Comparison of ENCODE assay signal across 27 cellular contexts in genomic region chr19:50005428-50005827, GRCh38. TPM values are rescaled to one million over a fixed set of nuclear protein-coding genes. Genes with fewer than 3 reads are reported as not detected.
DNase-seq lines count a peak whose midpoint lies in the region; ATAC-seq and TF ChIP-seq lines count a peak whose summit lies in the region.
"Had no signal": no experiment of that assay in that cellular context is flagged by ENCODE, and none has a peak within 500 bp of the region (broad histone marks: within the 10 kb centered on the region; RNA-seq: fewer than 3 reads in every experiment).

No MANE protein-coding gene starts in this region.

- H3K4me1 Mint-ChIP-seq in natural killer cell treated with Interleukin-12 subunit alpha and Interleukin-12 subunit beta and Interleukin-15 and Interleukin-18, amount 100 ng/mL, for 72 hours (ENCODE audit: low read depth in 2 of 2): peaks cover 39 to 42% of the 10 kb centered on the region in 2 donors
- H3K4me1 Mint-ChIP-seq in natural killer cell: peaks cover 46 to 59% of the 10 kb centered on the region in 2 donors
- H3K4me1 Mint-ChIP-seq in effector memory CD8-positive, alpha-beta T cell (ENCODE audit: low read depth in 2 of 2): peaks cover 26% of the 10 kb centered on the region in 2 donors
- peaks cover 38% of the 10 kb centered on the region for H3K4me1 Mint-ChIP-seq in stimulated activated naive CD8-positive, alpha-beta T cell treated with anti-CD3 and anti-CD28 coated beads, Interleukin-15, amount 100 ng/mL, for 72 hours
- H3K4me1 Mint-ChIP-seq: neural progenitor cell had no signal

- no peaks in the 10 kb centered on the region for H3K36me3 Mint-ChIP-seq in natural killer cell treated with Interleukin-12 subunit alpha and Interleukin-12 subunit beta and Interleukin-15 and Interleukin-18, amount 100 ng/mL, for 72 hours
- H3K36me3 Mint-ChIP-seq in natural killer cell: no peaks in the 10 kb centered on the region
- H3K36me3 Mint-ChIP-seq in effector memory CD8-positive, alpha-beta T cell (ENCODE audit: insufficient read depth): peaks cover 58% of the 10 kb centered on the region

- intact Hi-C loops in natural killer cell (cut with micrococcal nuclease) (loop anchor here (2.0 kb wide), 1 partner anchor 19 kb away; the partner anchor contains the start of gene VRK3), PC-9 (cut with micrococcal nuclease; ENCODE audit: unreplicated experiment) (no loop called here)

- ATAC-seq in natural killer cell treated with Interleukin-12 subunit alpha and Interleukin-12 subunit beta and Interleukin-15 and Interleukin-18, amount 100 ng/mL, for 72 hours: peak in 1 of 2 donors; percentile 36
- ATAC-seq in natural killer cell (no peak), GM21390 (IDR thresholded peaks at IDR 0.05; ENCODE audit: unreplicated experiment) (no peak)
- peak; percentile 63 for ATAC-seq in effector memory CD8-positive, alpha-beta T cell (replicated peaks)
- peak; percentile 23 for ATAC-seq in stimulated activated naive CD8-positive, alpha-beta T cell treated with anti-CD3 and anti-CD28 coated beads, Interleukin-15, amount 100 ng/mL, for 72 hours
- ATAC-seq: HepG2, left colon had no signal

- H2AFZ ChIP-seq in PC-9: no peak overlapping the region
- H2AFZ ChIP-seq: neural progenitor cell, parathyroid adenoma had no signal

- POLR2A ChIA-PET in PC-9 (lab: Charles Lee; ENCODE audit: unreplicated experiment): interaction anchor here (0.6 kb wide), 1 partner anchor 18 kb away, joined by 13 read pairs; no protein-coding TSS in a partner anchor

- CTCF ChIA-PET in PC-9 (lab: Charles Lee): no interaction called here

- H3K79me2 ChIP-seq in PC-9 (ENCODE audit: low read depth): no peaks in the 10 kb centered on the region

- peaks cover 13% of the 10 kb centered on the region for H4K20me1 ChIP-seq in PC-9 (ENCODE audit: insufficient read depth)

- peaks cover 11% of the 10 kb centered on the region for H3F3A ChIP-seq in PC-9 (ENCODE audit: insufficient read depth, low read depth)

- H3K4me3 ChIP-seq in PC-9: no peak overlapping the region
- no peak overlapping the region for H3K4me3 ChIP-seq in H7 (ENCODE audit: insufficient read depth, low read depth, low read length)
- H3K4me3 ChIP-seq: cardiac muscle cell, neural progenitor cell, smooth muscle cell, upper lobe of left lung had no signal

- H3K4me3 Mint-ChIP-seq in natural killer cell treated with Interleukin-12 subunit alpha and Interleukin-12 subunit beta and Interleukin-15 and Interleukin-18, amount 100 ng/mL, for 72 hours: no peak overlapping the region
- H3K4me3 Mint-ChIP-seq in natural killer cell: no peak overlapping the region
- peak overlapping the region in 1 of 2 donors; percentile 37 for H3K4me3 Mint-ChIP-seq in effector memory CD8-positive, alpha-beta T cell
- H3K4me3 Mint-ChIP-seq in stimulated activated naive CD8-positive, alpha-beta T cell treated with anti-CD3 and anti-CD28 coated beads, Interleukin-15, amount 100 ng/mL, for 72 hours: no peak overlapping the region
- H3K4me3 Mint-ChIP-seq: activated naive CD8-positive, alpha-beta T cell; neural progenitor cell had no signal

- peaks cover 24% of the 10 kb centered on the region for H3K4me1 ChIP-seq in PC-9 (replicated peaks; ENCODE audit: insufficient read depth)
- H3K4me1 ChIP-seq: neural progenitor cell, parathyroid adenoma had no signal

- H3K27ac ChIP-seq in PC-9: peak overlapping the region; percentile 87
- H3K27ac ChIP-seq: cardiac muscle cell, neural progenitor cell, parathyroid adenoma, upper lobe of left lung had no signal

- no peak for DNase-seq in natural killer cell treated with Interleukin-12 subunit alpha and Interleukin-12 subunit beta and Interleukin-15 and Interleukin-18, amount 100 ng/mL, for 72 hours (ENCODE audit: low spot score)
- no peak for DNase-seq in natural killer cell
- no peak for DNase-seq in PC-9
- DNase-seq in effector memory CD8-positive, alpha-beta T cell: no peak
- DNase-seq in stimulated activated naive CD8-positive, alpha-beta T cell treated with anti-CD3 and anti-CD28 coated beads, Interleukin-15, amount 100 ng/mL, for 72 hours: no peak
- DNase-seq in H7: no peak
- DNase-seq: C1 segment of cervical spinal cord; COR-L47; Karpas-422; left colon; NCI-H1694; retina; Right ventricle myocardium superior; stimulated activated CD4-positive, alpha-beta T cell treated with anti-CD3 and anti-CD28 coated beads, Interleukin-1b, Interleukin-23, amount 100 ng/mL, for 48 hours; substantia nigra; upper lobe of left lung had no signal

- H3K9me2 ChIP-seq in PC-9 (ENCODE audit: insufficient read depth): no peaks in the 10 kb centered on the region

- H3K9me3 Mint-ChIP-seq in natural killer cell treated with Interleukin-12 subunit alpha and Interleukin-12 subunit beta and Interleukin-15 and Interleukin-18, amount 100 ng/mL, for 72 hours: no peaks in the 10 kb centered on the region
- H3K9me3 Mint-ChIP-seq in natural killer cell: no peaks in the 10 kb centered on the region
- no peaks in the 10 kb centered on the region for H3K9me3 Mint-ChIP-seq in effector memory CD8-positive, alpha-beta T cell
- no peaks in the 10 kb centered on the region for H3K9me3 Mint-ChIP-seq in stimulated activated naive CD8-positive, alpha-beta T cell treated with anti-CD3 and anti-CD28 coated beads, Interleukin-15, amount 100 ng/mL, for 72 hours
- H3K9me3 Mint-ChIP-seq: activated T-helper 2 cell treated with anti-CD3 and anti-CD28 coated beads, Interferon-gamma antibody, Interleukin-2, Interleukin-4, amounts not matched to agents 10 μg/mL and 5 μg/mL and 100 μg/mL, durations not matched to agents 14 hours and 24 hours and 36 hours; neural progenitor cell had no signal

- peak overlapping the region; percentile 70 to 83 for H3K27ac Mint-ChIP-seq in natural killer cell treated with Interleukin-12 subunit alpha and Interleukin-12 subunit beta and Interleukin-15 and Interleukin-18, amount 100 ng/mL, for 72 hours
- no peak overlapping the region for H3K27ac Mint-ChIP-seq in natural killer cell
- H3K27ac Mint-ChIP-seq in effector memory CD8-positive, alpha-beta T cell: peak overlapping the region; percentile 77 to 96
- H3K27ac Mint-ChIP-seq in stimulated activated naive CD8-positive, alpha-beta T cell treated with anti-CD3 and anti-CD28 coated beads, Interleukin-15, amount 100 ng/mL, for 72 hours: no peak overlapping the region
- H3K27ac Mint-ChIP-seq: activated naive CD8-positive, alpha-beta T cell; neural progenitor cell had no signal

- H3K27me3 ChIP-seq in PC-9 (ENCODE audit: insufficient read depth, low read depth): no peaks in the 10 kb centered on the region
- no peaks in the 10 kb centered on the region for H3K27me3 ChIP-seq in H7 (ENCODE audit: control insufficient read depth, insufficient read depth, low read length)
- H3K27me3 ChIP-seq: cardiac muscle cell, neural progenitor cell, upper lobe of left lung had no signal

- H3K36me3 ChIP-seq in PC-9 (ENCODE audit: low read depth): peaks cover 29% of the 10 kb centered on the region
- peaks cover 6% of the 10 kb centered on the region for H3K36me3 ChIP-seq in H7 (replicated peaks; ENCODE audit: control insufficient read depth, insufficient read depth, low read length)
- H3K36me3 ChIP-seq: neural progenitor cell had no signal

- TF ChIP-seq CTCF in natural killer cell (IDR thresholded peaks at IDR 0.05) (no peak), PC-9 (conservative IDR thresholded peaks at IDR 0.05) (no peak)

- no TSS peak for BruUV-seq in PC-9 (replicated peaks; lab: Mats Ljungman, UMichigan)

- no peaks in the 10 kb centered on the region for H3K9me3 ChIP-seq in PC-9 (ENCODE audit: insufficient read depth, low read depth)
- H3K9me3 ChIP-seq: upper lobe of left lung had no signal

- H3K4me2 ChIP-seq in PC-9: no peak overlapping the region
- H3K4me2 ChIP-seq: neural progenitor cell, smooth muscle cell had no signal

- no peaks in the 10 kb centered on the region for H3K27me3 Mint-ChIP-seq in natural killer cell treated with Interleukin-12 subunit alpha and Interleukin-12 subunit beta and Interleukin-15 and Interleukin-18, amount 100 ng/mL, for 72 hours
- no peaks in the 10 kb centered on the region for H3K27me3 Mint-ChIP-seq in natural killer cell (ENCODE audit: low read depth in 2 of 2)
- H3K27me3 Mint-ChIP-seq in effector memory CD8-positive, alpha-beta T cell: no peaks in the 10 kb centered on the region
- no peaks in the 10 kb centered on the region for H3K27me3 Mint-ChIP-seq in stimulated activated naive CD8-positive, alpha-beta T cell treated with anti-CD3 and anti-CD28 coated beads, Interleukin-15, amount 100 ng/mL, for 72 hours
- H3K27me3 Mint-ChIP-seq: activated naive CD8-positive, alpha-beta T cell had no signal

RNA-seq across cellular contexts. Expression of gene VRK3, which starts 19.7 kb away (rescaled TPM):
- 10 to 100 TPM; 52.1 to 70.9 TPM for total RNA-seq in natural killer cell treated with Interleukin-12 subunit alpha and Interleukin-12 subunit beta and Interleukin-15 and Interleukin-18, amount 100 ng/mL, for 72 hours
- total RNA-seq in natural killer cell (100 to 1,000 TPM in 1 of 3 donors, 10 to 100 TPM in 2; 82.7 to 105 (median 93.7) TPM), PC-9 (2021) (53.3 and 62.5 TPM in 2 replicates)
- total RNA-seq in H7 (2014; rRNA removed; shearing (Covaris generic)): 27.7 and 34.3 TPM in 2 replicates

RNA-seq across cellular contexts. Expression of gene ZNF473, which starts 20.4 kb away (rescaled TPM):
- total RNA-seq in natural killer cell treated with Interleukin-12 subunit alpha and Interleukin-12 subunit beta and Interleukin-15 and Interleukin-18, amount 100 ng/mL, for 72 hours: 10 to 100 TPM in 1 of 2 donors, 1 to 10 TPM in 1; 6.2 to 10.3 TPM
- total RNA-seq in natural killer cell (10 to 100 TPM in 2 of 3 donors, 1 to 10 TPM in 1; 7.9 to 16.2 (median 12.9) TPM), PC-9 (2021) (13.9 and 14.0 TPM in 2 replicates)
- 6.8 and 8.2 TPM in 2 replicates for total RNA-seq in H7 (2014; rRNA removed; shearing (Covaris generic))

RNA-seq across cellular contexts. Expression of gene SIGLEC11, which starts 44.5 kb away (rescaled TPM):
- total RNA-seq in natural killer cell treated with Interleukin-12 subunit alpha and Interleukin-12 subunit beta and Interleukin-15 and Interleukin-18, amount 100 ng/mL, for 72 hours: not detected
- under 1 TPM in 2 of 3 donors, not detected in 1; 0.40 to 0.75 TPM for total RNA-seq in natural killer cell
- not detected in 2 replicates for total RNA-seq in PC-9 (2021)
- not detected in 2 replicates for total RNA-seq in H7 (2014; rRNA removed; shearing (Covaris generic))
- total RNA-seq: activated T-helper 2 cell treated with anti-CD3 and anti-CD28 coated beads, Interferon-gamma antibody, Interleukin-2, Interleukin-4, amounts not matched to agents 10 μg/mL and 5 μg/mL and 100 μg/mL, durations not matched to agents 14 hours and 24 hours and 36 hours; astrocyte; HepG2; lung microvascular endothelial cell; smooth muscle cell; T-helper 2 cell treated with Interferon-gamma antibody and Interleukin-4, amounts not matched to agents 100 ng/mL and 5 ng/mL, for 36 hours had no signal

Comparison
In these comparisons a context has a peak if more than half of its experiments do, and no peak if none do; other contexts are left out.
1. H3K27ac Mint-ChIP-seq: peak in natural killer cell treated with Interleukin-12 subunit alpha and Interleukin-12 subunit beta and Interleukin-15 and Interleukin-18, amount 100 ng/mL, for 72 hours (2 of 2) and effector memory CD8-positive, alpha-beta T cell (2 of 2); none in natural killer cell (0 of 2) and stimulated activated naive CD8-positive, alpha-beta T cell treated with anti-CD3 and anti-CD28 coated beads, Interleukin-15, amount 100 ng/mL, for 72 hours (0 of 2).
2. ATAC-seq: peak in effector memory CD8-positive, alpha-beta T cell (single experiment) and stimulated activated naive CD8-positive, alpha-beta T cell treated with anti-CD3 and anti-CD28 coated beads, Interleukin-15, amount 100 ng/mL, for 72 hours (single experiment); none in natural killer cell (0 of 3) and GM21390 (single experiment).